9 cellular contexts compared by ENCODE assay signal in genomic region chr5:151079838-151080619, GRCh38. TPM values are rescaled to one million over a fixed set of nuclear protein-coding genes. Genes with fewer than 3 reads are reported as not detected.
DNase-seq lines count a peak whose midpoint lies in the region; ATAC-seq and TF ChIP-seq lines count a peak whose summit lies in the region.
"Had no signal": no experiment of that assay in that cellular context is flagged by ENCODE, and none has a peak within 500 bp of the region (broad histone marks: within the 10 kb centered on the region; RNA-seq: fewer than 3 reads in every experiment).

No MANE protein-coding gene starts in this region.

- no peak for TF ChIP-seq CTCF in CD8-positive, alpha-beta T cell (IDR thresholded peaks at IDR 0.05)

- peaks cover 41% of the 10 kb centered on the region for H3K36me3 Mint-ChIP-seq in CD8-positive, alpha-beta T cell
- H3K36me3 Mint-ChIP-seq in activated T-helper 1 cell treated with anti-CD3 and anti-CD28 coated beads, Interleukin-12 subunit alpha, Interleukin-12 subunit beta, Interleukin-2, Interleukin-4 antibody, amounts not matched to agents 30 ng/mL and 10 ng/mL and 1 ng/mL, durations not matched to agents 14 hours and 24 hours and 36 hours (ENCODE audit: low read depth) = peaks cover 54% of the 10 kb centered on the region

- CTCF ChIA-PET in CD8-positive, alpha-beta T cell (lab: Charles Lee) = interaction anchor here (0.7 to 13.5 kb wide), 8 partner anchors 9 to 46 kb away, joined by 3 to 121 read pairs (median 4); no protein-coding TSS in a partner anchor

- intact Hi-C loops in CD8-positive, alpha-beta T cell (cut with DNase I, micrococcal nuclease) = loop anchor here (1.0 to 5.0 kb wide), 13 partner anchors 15 to 1078 kb away; partner anchors contain the start of genes GM2A (in 2 of the 2), ATOX1 (in 1 of the 2), G3BP1 (in 1 of the 2) and HMGXB3 (in 1 of the 2)
- intact Hi-C loops in activated T-helper 1 cell treated with anti-CD3 and anti-CD28 coated beads, Interleukin-12 subunit alpha, Interleukin-12 subunit beta, Interleukin-2, Interleukin-4 antibody, amounts not matched to agents 30 ng/mL and 10 ng/mL and 1 ng/mL, durations not matched to agents 14 hours and 24 hours and 36 hours (cut with micrococcal nuclease) = loop anchor here (1.0 to 5.0 kb wide), 9 partner anchors 75 to 1723 kb away; partner anchors contain the start of genes CD74, G3BP1, GM2A and PCYOX1L

- POLR2A ChIA-PET in CD8-positive, alpha-beta T cell (lab: Charles Lee) = interaction anchor here (0.7 to 2.4 kb wide), 4 partner anchors 10 to 727 kb away, joined by 3 to 13 read pairs (median 3); partner anchors contain the start of gene G3BP1

- H3K4me1 Mint-ChIP-seq in CD8-positive, alpha-beta T cell (ENCODE audit: low read depth) = peaks cover 81% of the 10 kb centered on the region
- H3K4me1 Mint-ChIP-seq in activated T-helper 1 cell treated with anti-CD3 and anti-CD28 coated beads, Interleukin-12 subunit alpha, Interleukin-12 subunit beta, Interleukin-2, Interleukin-4 antibody, amounts not matched to agents 30 ng/mL and 10 ng/mL and 1 ng/mL, durations not matched to agents 14 hours and 24 hours and 36 hours (ENCODE audit: low read depth) = peaks cover 85% of the 10 kb centered on the region

- DNase-seq in CD8-positive, alpha-beta T cell = no peak
- peak; percentile 73 for DNase-seq in HS-27A (ENCODE audit: low read depth)
- no peak for DNase-seq in activated T-helper 1 cell treated with anti-CD3 and anti-CD28 coated beads, Interleukin-12 subunit alpha, Interleukin-12 subunit beta, Interleukin-2, Interleukin-4 antibody, amounts not matched to agents 30 ng/mL and 10 ng/mL and 1 ng/mL, durations not matched to agents 14 hours and 24 hours and 36 hours (ENCODE audit: low spot score)
- DNase-seq in hepatic stellate cell (ENCODE audit: low spot score) = peak; percentile 74
- DNase-seq in NCI-H146 treated with DMSO at 0.1 percent for 48 hours (lab: John Stamatoyannopoulos, UW; ENCODE audit: unreplicated experiment) = no peak

- peak overlapping the region; percentile 95 for H3K27ac Mint-ChIP-seq in CD8-positive, alpha-beta T cell
- H3K27ac Mint-ChIP-seq in activated T-helper 1 cell treated with anti-CD3 and anti-CD28 coated beads, Interleukin-12 subunit alpha, Interleukin-12 subunit beta, Interleukin-2, Interleukin-4 antibody, amounts not matched to agents 30 ng/mL and 10 ng/mL and 1 ng/mL, durations not matched to agents 14 hours and 24 hours and 36 hours = peak overlapping the region; percentile 92

- H3K4me3 Mint-ChIP-seq in CD8-positive, alpha-beta T cell = peak overlapping the region; percentile 93
- peak overlapping the region; percentile 91 for H3K4me3 Mint-ChIP-seq in activated T-helper 1 cell treated with anti-CD3 and anti-CD28 coated beads, Interleukin-12 subunit alpha, Interleukin-12 subunit beta, Interleukin-2, Interleukin-4 antibody, amounts not matched to agents 30 ng/mL and 10 ng/mL and 1 ng/mL, durations not matched to agents 14 hours and 24 hours and 36 hours

- no peaks in the 10 kb centered on the region for H3K9me3 ChIP-seq in CD8-positive, alpha-beta T cell (ENCODE audit: low read length)

- H3K4me1 ChIP-seq in CD8-positive, alpha-beta T cell (ENCODE audit: insufficient read depth, low read length) = peaks cover 63% of the 10 kb centered on the region

- no peaks in the 10 kb centered on the region for H3K36me3 ChIP-seq in CD8-positive, alpha-beta T cell (ENCODE audit: insufficient read depth, low read length)

- H3K27ac ChIP-seq in CD8-positive, alpha-beta T cell (ENCODE audit: low read depth, low read length) = peak overlapping the region; percentile 70
- peak overlapping the region; percentile 85 to 100 (median 99) for H3K27ac ChIP-seq in skin epidermis

- no peak for ATAC-seq in CD8-positive, alpha-beta T cell
- ATAC-seq in HG03378 (IDR thresholded peaks at IDR 0.05; ENCODE audit: unreplicated experiment) (no peak), esophagus mucosa (no peak)

- no peaks in the 10 kb centered on the region for H3K27me3 ChIP-seq in CD8-positive, alpha-beta T cell (ENCODE audit: insufficient read depth, low read length)

- peak overlapping the region; percentile 76 for H3K4me3 ChIP-seq in CD8-positive, alpha-beta T cell (ENCODE audit: low read depth, low read length)
- peak overlapping the region; percentile 56 to 96 (median 81) for H3K4me3 ChIP-seq in skin epidermis

- no peaks in the 10 kb centered on the region for H3K9me3 Mint-ChIP-seq in CD8-positive, alpha-beta T cell
- H3K9me3 Mint-ChIP-seq in activated T-helper 1 cell treated with anti-CD3 and anti-CD28 coated beads, Interleukin-12 subunit alpha, Interleukin-12 subunit beta, Interleukin-2, Interleukin-4 antibody, amounts not matched to agents 30 ng/mL and 10 ng/mL and 1 ng/mL, durations not matched to agents 14 hours and 24 hours and 36 hours = no peaks in the 10 kb centered on the region

- no peaks in the 10 kb centered on the region for H3K27me3 Mint-ChIP-seq in CD8-positive, alpha-beta T cell (ENCODE audit: low read depth)
- no peaks in the 10 kb centered on the region for H3K27me3 Mint-ChIP-seq in activated T-helper 1 cell treated with anti-CD3 and anti-CD28 coated beads, Interleukin-12 subunit alpha, Interleukin-12 subunit beta, Interleukin-2, Interleukin-4 antibody, amounts not matched to agents 30 ng/mL and 10 ng/mL and 1 ng/mL, durations not matched to agents 14 hours and 24 hours and 36 hours (ENCODE audit: insufficient read depth)

RNA-seq across cellular contexts. Expression of gene TNIP1, which starts 0.8 kb away (rescaled TPM):
- total RNA-seq in CD8-positive, alpha-beta T cell = 100 to 1,000 TPM; 133 to 134 TPM
- total RNA-seq in activated T-helper 1 cell treated with anti-CD3 and anti-CD28 coated beads, Interleukin-12 subunit alpha, Interleukin-12 subunit beta, Interleukin-2, Interleukin-4 antibody, amounts not matched to agents 30 ng/mL and 10 ng/mL and 1 ng/mL, durations not matched to agents 14 hours and 24 hours and 36 hours = 287 and 304 TPM in 2 replicates
- total RNA-seq in esophagus mucosa = 71.5 TPM

RNA-seq across cellular contexts. Expression of gene GPX3, which starts 59.6 kb away (rescaled TPM):
- total RNA-seq in CD8-positive, alpha-beta T cell = not detected
- total RNA-seq in activated T-helper 1 cell treated with anti-CD3 and anti-CD28 coated beads, Interleukin-12 subunit alpha, Interleukin-12 subunit beta, Interleukin-2, Interleukin-4 antibody, amounts not matched to agents 30 ng/mL and 10 ng/mL and 1 ng/mL, durations not matched to agents 14 hours and 24 hours and 36 hours = not detected in 2 replicates
- total RNA-seq in esophagus mucosa = 125 TPM
- total RNA-seq: activated CD8-positive, alpha-beta memory T cell treated with anti-CD3 and anti-CD28 coated beads for 36 hours had no signal

Comparison
In these comparisons a context has a peak if more than half of its experiments do, and no peak if none do; other contexts are left out.
1. DNase-seq: peak in HS-27A (single experiment) and hepatic stellate cell (single experiment); none in CD8-positive, alpha-beta T cell (0 of 7), activated T-helper 1 cell treated with anti-CD3 and anti-CD28 coated beads, Interleukin-12 subunit alpha, Interleukin-12 subunit beta, Interleukin-2, Interleukin-4 antibody, amounts not matched to agents 30 ng/mL and 10 ng/mL and 1 ng/mL, durations not matched to agents 14 hours and 24 hours and 36 hours (single experiment) and NCI-H146 treated with DMSO at 0.1 percent for 48 hours (single experiment).
2. RNA of gene GPX3, which starts 59.6 kb away (total RNA-seq): 125 TPM in esophagus mucosa (single experiment); not detected in activated T-helper 1 cell treated with anti-CD3 and anti-CD28 coated beads, Interleukin-12 subunit alpha, Interleukin-12 subunit beta, Interleukin-2, Interleukin-4 antibody, amounts not matched to agents 30 ng/mL and 10 ng/mL and 1 ng/mL, durations not matched to agents 14 hours and 24 hours and 36 hours and not detected in CD8-positive, alpha-beta T cell; every median in the first group is over 10 times any median in the second.